Comparison of ENCODE assay signal across 15 cellular contexts in the genomic region with DNA sequence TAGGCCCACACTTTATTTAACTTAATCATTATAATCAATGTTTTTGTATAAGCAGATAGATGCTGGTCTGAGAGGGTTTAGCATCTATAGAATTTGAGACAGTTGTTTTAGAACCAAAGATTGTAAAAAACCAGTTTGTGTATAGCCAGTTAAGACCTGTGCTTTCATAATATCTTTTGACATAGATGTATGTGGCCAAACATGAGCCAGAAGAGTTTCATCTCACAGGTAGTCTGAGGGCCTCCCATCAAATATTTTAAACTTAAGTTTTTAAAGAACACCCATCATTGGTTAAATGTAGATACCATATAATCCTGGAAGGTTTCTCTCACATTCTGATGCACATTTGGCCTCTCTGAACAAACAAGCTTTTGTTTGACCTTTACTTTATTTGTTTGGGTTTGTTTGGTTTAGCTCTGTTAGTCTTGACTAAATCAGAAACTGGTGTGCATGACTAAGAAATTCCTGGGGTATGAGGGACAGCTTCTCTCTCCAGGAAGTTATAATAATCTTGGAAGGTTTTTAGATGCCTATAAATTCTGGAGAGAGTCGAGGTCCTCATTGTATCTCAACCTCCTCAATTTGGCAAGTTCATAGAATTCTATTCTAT. TPM values are rescaled to one million over a fixed set of nuclear protein-coding genes. Genes with fewer than 3 reads are reported as not detected.
DNase-seq lines count a peak whose midpoint lies in the region; ATAC-seq, FAIRE-seq and TF ChIP-seq lines count a peak whose summit lies in the region.
"Had no signal": no experiment of that assay in that cellular context is flagged by ENCODE, and none has a peak within 500 bp of the region (broad histone marks: within the 10 kb centered on the region; RNA-seq: fewer than 3 reads in every experiment).

No MANE protein-coding gene starts in this region.

- POLR2A ChIA-PET in A549 (lab: Yijun Ruan, JAX) = no interaction called here

- TF ChIP-seq POLR2A in A549 (IDR thresholded peaks at IDR 0.05; ENCODE audit: low read length) = no peak

- no peak overlapping the region for H3K4me3 Mint-ChIP-seq in astrocyte (ENCODE audit: unreplicated experiment)
- no peak overlapping the region for H3K4me3 Mint-ChIP-seq in T-helper 2 cell treated with Interferon-gamma antibody and Interleukin-4, amounts not matched to agents 5 μg/mL and 100 μg/mL, for 36 hours

- no peaks in the 10 kb centered on the region for H3K36me3 ChIP-seq in astrocyte (ENCODE audit: insufficient read depth, low read length)
- H3K36me3 ChIP-seq: BLaER1, transverse colon had no signal

- H4K20me1 ChIP-seq in astrocyte (ENCODE audit: insufficient read depth, low read length) = no peaks in the 10 kb centered on the region
- H4K20me1 ChIP-seq: BLaER1 had no signal

- H3K9ac ChIP-seq in astrocyte (ENCODE audit: low read length) = no peak overlapping the region
- H3K9ac ChIP-seq: BLaER1 had no signal

- FAIRE-seq in A549 (lab: Jason Lieb, UNC) = no peak
- peak; percentile 45 for FAIRE-seq in astrocyte (lab: Jason Lieb, UNC)
- peak; percentile 21 for FAIRE-seq in islet of Langerhans (lab: Jason Lieb, UNC)
- FAIRE-seq: G401.6 had no signal

- no peaks in the 10 kb centered on the region for H3K27me3 ChIP-seq in astrocyte (ENCODE audit: insufficient read depth, low read length)
- H3K27me3 ChIP-seq: BLaER1, transverse colon had no signal

- H3K4me1 ChIP-seq in A549 = peaks cover 27% of the 10 kb centered on the region
- H3K4me1 ChIP-seq in astrocyte (ENCODE audit: insufficient read depth, low read length) = peaks cover 9% of the 10 kb centered on the region
- H3K4me1 ChIP-seq: transverse colon had no signal

- ATAC-seq in A549 (peak; percentile 85 to 99), GM21390 (IDR thresholded peaks at IDR 0.05; ENCODE audit: unreplicated experiment) (no peak), GM18870 (IDR thresholded peaks at IDR 0.05; ENCODE audit: unreplicated experiment) (no peak), HG02970 (IDR thresholded peaks at IDR 0.05; ENCODE audit: low FRiP score, unreplicated experiment) (no peak)

- H3K9me3 ChIP-seq in A549 = no peaks in the 10 kb centered on the region
- no peaks in the 10 kb centered on the region for H3K9me3 ChIP-seq in astrocyte (ENCODE audit: insufficient read depth, low read depth, low read length)
- H3K9me3 ChIP-seq: BLaER1, transverse colon had no signal

- peaks cover 1% of the 10 kb centered on the region for H3K79me2 ChIP-seq in astrocyte (ENCODE audit: insufficient read depth, low read length)

- no peaks in the 10 kb centered on the region for H3K36me3 Mint-ChIP-seq in astrocyte (ENCODE audit: low read depth, unreplicated experiment)
- H3K36me3 Mint-ChIP-seq in T-helper 2 cell treated with Interferon-gamma antibody and Interleukin-4, amounts not matched to agents 5 μg/mL and 100 μg/mL, for 36 hours (ENCODE audit: low read depth) = no peaks in the 10 kb centered on the region

- H3K4me3 ChIP-seq in A549 (no peak overlapping the region), astrocyte (ENCODE audit: insufficient read depth, low read depth, low read length) (no peak overlapping the region)
- H3K4me3 ChIP-seq: BLaER1, transverse colon had no signal

- 0% methylated on average over 1 of the region's 1 CpG for WGBS in A549 (ENCODE audit: missing lambda C conversion rate)

- H3K27ac Mint-ChIP-seq in astrocyte (ENCODE audit: unreplicated experiment) = no peak overlapping the region
- no peak overlapping the region for H3K27ac Mint-ChIP-seq in T-helper 2 cell treated with Interferon-gamma antibody and Interleukin-4, amounts not matched to agents 5 μg/mL and 100 μg/mL, for 36 hours
- H3K27ac Mint-ChIP-seq: progenitor cell of endocrine pancreas had no signal

- H3K27me3 Mint-ChIP-seq in astrocyte (ENCODE audit: low read depth, unreplicated experiment) = no peaks in the 10 kb centered on the region
- H3K27me3 Mint-ChIP-seq in T-helper 2 cell treated with Interferon-gamma antibody and Interleukin-4, amounts not matched to agents 5 μg/mL and 100 μg/mL, for 36 hours (ENCODE audit: low read depth) = peaks cover 6% of the 10 kb centered on the region
- H3K27me3 Mint-ChIP-seq: progenitor cell of endocrine pancreas had no signal

- peaks cover 10% of the 10 kb centered on the region for H3K4me1 Mint-ChIP-seq in astrocyte (ENCODE audit: low read depth, unreplicated experiment)
- peaks cover 7% of the 10 kb centered on the region for H3K4me1 Mint-ChIP-seq in T-helper 2 cell treated with Interferon-gamma antibody and Interleukin-4, amounts not matched to agents 5 μg/mL and 100 μg/mL, for 36 hours (ENCODE audit: low read depth)

- no peaks in the 10 kb centered on the region for H3K9me3 Mint-ChIP-seq in astrocyte (ENCODE audit: unreplicated experiment)
- no peaks in the 10 kb centered on the region for H3K9me3 Mint-ChIP-seq in T-helper 2 cell treated with Interferon-gamma antibody and Interleukin-4, amounts not matched to agents 5 μg/mL and 100 μg/mL, for 36 hours

- CTCF ChIA-PET in A549 (lab: Yijun Ruan, JAX) = no interaction called here

- peak in 1 of 2 experiments; percentile 36; a peak in 1 of 5 replicates for TF ChIP-seq EP300 in A549 (IDR thresholded peaks at IDR 0.05)

- H3K27ac ChIP-seq in A549 (peak overlapping the region in 1 of 2 experiments; percentile 22; a peak in 1 of 6 replicates), astrocyte (ENCODE audit: low read depth, low read length) (peak overlapping the region; percentile 0)
- H3K27ac ChIP-seq: BLaER1, transverse colon had no signal

- DNase-seq in A549 (ENCODE audit: low read depth in 1 of 2, low spot score in 1 of 2) = peak; percentile 4 to 72
- DNase-seq in H4 (ENCODE audit: low spot score) = peak; percentile 46
- DNase-seq in astrocyte (ENCODE audit: low read depth) = peak; percentile 72
- no peak for DNase-seq in T-helper 2 cell treated with Interferon-gamma antibody and Interleukin-4, amounts not matched to agents 5 μg/mL and 100 μg/mL, for 36 hours (ENCODE audit: low spot score)
- DNase-seq: activated CD4-positive, alpha-beta T cell treated with anti-CD3 and anti-CD28 coated beads, Interleukin-2, amount 50 U/mL, for 1 hour; activated naive CD4-positive, alpha-beta T cell; NCI-H1417; transverse colon had no signal

- no peak for TF ChIP-seq RAD21 in A549 (conservative IDR thresholded peaks at IDR 0.05 in 1 of 2, IDR thresholded peaks at IDR 0.05 in 1 of 2)

- H2AFZ ChIP-seq in astrocyte (ENCODE audit: low read depth, low read length) = no peak overlapping the region

- no peak for TF ChIP-seq CTCF in A549 (IDR thresholded peaks at IDR 0.05)
- TF ChIP-seq CTCF in astrocyte (IDR thresholded peaks at IDR 0.05; ENCODE audit: insufficient read depth, low read depth, low read length) = no peak

- H3K4me2 ChIP-seq in A549 = peak overlapping the region; percentile 50
- H3K4me2 ChIP-seq in astrocyte (ENCODE audit: low read length) = peak overlapping the region; percentile 32
- H3K4me2 ChIP-seq: BLaER1 had no signal

TF ChIP-seq in A549, 52 proteins besides CTCF, POLR2A, EP300 and RAD21:
- TF ChIP-seq GATA3 (IDR thresholded peaks at IDR 0.05; ENCODE audit: borderline replicate concordance) (peak; percentile 61; the same call in 1 of the 2 replicates), JUN (IDR thresholded peaks at IDR 0.05) (peak; percentile 21 to 49; a peak in 1 of 5 replicates), TP53 (CRISPR knock-in tag; IDR thresholded peaks at IDR 0.05) (no peak), JUNB (IDR thresholded peaks at IDR 0.05) (peak; percentile 54; the same call in 1 of the 2 replicates), FOSL2 (IDR thresholded peaks at IDR 0.05) (peak; percentile 20; the same call in 1 of the 2 replicates), FOSL2 (CRISPR knock-in tag; IDR thresholded peaks at IDR 0.05) (peak; percentile 82), RARB (CRISPR knock-in tag; IDR thresholded peaks at IDR 0.05) (0 out of 2 replicates have a peak, but pooled peaks have one; percentile 54), KDM1A (IDR thresholded peaks at IDR 0.05; ENCODE audit: low read depth) (no peak), EHMT2 (IDR thresholded peaks at IDR 0.05; ENCODE audit: low read depth) (no peak)
TF ChIP-seq in A549: peak in this region for 5.

RNA-seq across cellular contexts. Expression of gene TMEM200A, which starts 58.0 kb away (rescaled TPM):
- 0.03 TPM in 1 of 2 replicates, not detected in the other for polyA plus RNA-seq in A549 (2011; rRNA removed)
- polyA plus RNA-seq in A549 (2012; cell fraction: cytosol; rRNA removed) = not detected in 2 replicates
- polyA plus RNA-seq in A549 (2012; cell fraction: nucleus; rRNA removed) = not detected in 2 replicates
- polyA plus RNA-seq in A549 (2017; fragmentation: RNase III; extraction: RNeasy Plus Mini Kit Qiagen cat#74134 plus additional on column Dnase treatment) = not detected in 3 replicates
- not detected in 2 replicates for polyA minus RNA-seq in A549 (2011; rRNA and poly(A)+ RNA removed)
- 1.2 and 1.9 TPM in 2 replicates for total RNA-seq in H4 (2014; rRNA removed; shearing (Covaris generic))
- total RNA-seq in astrocyte = 14.9 and 17.3 TPM in 2 replicates

Comparison
In these comparisons a context has a peak if more than half of its experiments do, and no peak if none do; other contexts are left out.
1. ATAC-seq: peak in A549 (2 of 2); none in GM21390 (single experiment), GM18870 (single experiment) and HG02970 (single experiment).